ENCODE assay signal across 9 cellular contexts in genomic region chr7:47669178-47669878, GRCh38.
DNase-seq lines count a peak whose midpoint lies in the region; ATAC-seq and TF ChIP-seq lines count a peak whose summit lies in the region.
"Had no signal": no experiment of that assay in that cellular context is flagged by ENCODE, and none has a peak within 500 bp of the region (broad histone marks: within the 10 kb centered on the region; RNA-seq: fewer than 3 reads in every experiment).

No MANE protein-coding gene starts in this region.

- H3K27me3 Mint-ChIP-seq in activated CD4-positive, alpha-beta T cell treated with anti-CD3 and anti-CD28 coated beads for 36 hours, result no peaks in the 10 kb centered on the region

- H3K18ac ChIP-seq in mesendoderm (ENCODE audit: low read length), result no peak overlapping the region

- H3K36me3 Mint-ChIP-seq in activated CD4-positive, alpha-beta T cell treated with anti-CD3 and anti-CD28 coated beads for 36 hours (ENCODE audit: low read depth), result no peaks in the 10 kb centered on the region
- H3K36me3 Mint-ChIP-seq: CD8-positive, alpha-beta T cell had no signal

- no peaks in the 10 kb centered on the region for H3K4me1 ChIP-seq in colonic mucosa
- peaks cover 2% of the 10 kb centered on the region for H3K4me1 ChIP-seq in mesendoderm (ENCODE audit: control insufficient read depth, low read depth, low read length)

- no peaks in the 10 kb centered on the region for H3K27me3 ChIP-seq in colonic mucosa
- H3K27me3 ChIP-seq in mesendoderm (ENCODE audit: insufficient read depth, low read length, poor library complexity), result no peaks in the 10 kb centered on the region

- no peak overlapping the region for H4K5ac ChIP-seq in mesendoderm (ENCODE audit: low read length)

- H3K36me3 ChIP-seq in colonic mucosa (no peaks in the 10 kb centered on the region), mesendoderm (ENCODE audit: control insufficient read depth, insufficient read depth, low read length) (no peaks in the 10 kb centered on the region)

- H2BK15ac ChIP-seq in mesendoderm (replicated peaks; ENCODE audit: low read depth), result no peak overlapping the region

- H3K79me1 ChIP-seq in mesendoderm (ENCODE audit: low read length), result no peaks in the 10 kb centered on the region

- WGBS in mesendoderm (ENCODE audit: extremely low coverage, insufficient coverage, low lambda C conversion rate), result no CpG with 5 or more reads among the region's 10 CpGs

- H3K4ac ChIP-seq in mesendoderm (ENCODE audit: low read depth, low read length), result no peak overlapping the region

- H3K79me2 ChIP-seq in mesendoderm (ENCODE audit: control insufficient read depth, insufficient read depth, low read length), result no peaks in the 10 kb centered on the region

- H2BK120ac ChIP-seq in mesendoderm (ENCODE audit: low read depth, low read length), result no peak overlapping the region

- intact Hi-C loops in activated CD4-positive, alpha-beta T cell treated with anti-CD3 and anti-CD28 coated beads for 36 hours (cut with DNase I, micrococcal nuclease), result no loop called here
- intact Hi-C loops in colonic mucosa (cut with DNase I), result no loop called here

- no peak overlapping the region for H3K23ac ChIP-seq in mesendoderm (ENCODE audit: low read length)

- no peak for TF ChIP-seq CTCF in colonic mucosa (IDR thresholded peaks at IDR 0.05)

- H3K4me1 Mint-ChIP-seq in activated CD4-positive, alpha-beta T cell treated with anti-CD3 and anti-CD28 coated beads for 36 hours, result no peaks in the 10 kb centered on the region

- no peaks in the 10 kb centered on the region for H3K9me3 Mint-ChIP-seq in activated CD4-positive, alpha-beta T cell treated with anti-CD3 and anti-CD28 coated beads for 36 hours (ENCODE audit: low read depth)
- H3K9me3 Mint-ChIP-seq: CD8-positive, alpha-beta T cell had no signal

- CTCF ChIA-PET in activated CD4-positive, alpha-beta T cell treated with anti-CD3 and anti-CD28 coated beads for 36 hours (lab: Charles Lee), result interaction anchor here (0.6 kb wide), 1 partner anchor 269 kb away, joined by 3 read pairs; no protein-coding TSS in a partner anchor

- H3K27ac ChIP-seq in colonic mucosa (peak overlapping the region; percentile 63), mesendoderm (ENCODE audit: low read depth, low read length) (no peak overlapping the region)

- no peak overlapping the region for H3K27ac Mint-ChIP-seq in activated CD4-positive, alpha-beta T cell treated with anti-CD3 and anti-CD28 coated beads for 36 hours
- H3K27ac Mint-ChIP-seq: CD8-positive, alpha-beta T cell had no signal

- H2BK5ac ChIP-seq in mesendoderm (ENCODE audit: low read length), result no peak overlapping the region

- no peak overlapping the region for H3K9ac ChIP-seq in colonic mucosa (ENCODE audit: low read depth in 2 of 2, low read length in 2 of 2)
- H3K9ac ChIP-seq in mesendoderm (ENCODE audit: low read length), result no peak overlapping the region

- H3K4me3 ChIP-seq in colonic mucosa (no peak overlapping the region), mesendoderm (ENCODE audit: low read length) (no peak overlapping the region)

- H3K4me3 Mint-ChIP-seq in activated CD4-positive, alpha-beta T cell treated with anti-CD3 and anti-CD28 coated beads for 36 hours, result no peak overlapping the region
- H3K4me3 Mint-ChIP-seq: CD8-positive, alpha-beta T cell had no signal

- no peaks in the 10 kb centered on the region for H3K9me3 ChIP-seq in colonic mucosa

- H2AK5ac ChIP-seq in mesendoderm (ENCODE audit: low read length), result no peak overlapping the region

- ATAC-seq in activated CD4-positive, alpha-beta T cell treated with anti-CD3 and anti-CD28 coated beads for 36 hours, result no peak
- peak; percentile 72 for ATAC-seq in HG02840 (IDR thresholded peaks at IDR 0.05; ENCODE audit: low FRiP score, unreplicated experiment)
- ATAC-seq: CD8-positive, alpha-beta T cell had no signal

- DNase-seq in activated CD4-positive, alpha-beta T cell treated with anti-CD3 and anti-CD28 coated beads for 36 hours, result peak; percentile 15
- no peak for DNase-seq in activated CD4-positive, alpha-beta T cell treated with anti-CD3 and anti-CD28 coated beads for 4 hours
- peak; percentile 11 for DNase-seq in NCI-H345 treated with DMSO at 0.1 percent for 48 hours (lab: John Stamatoyannopoulos, UW; ENCODE audit: unreplicated experiment)
- DNase-seq in colonic mucosa, result peak; percentile 64
- peak; percentile 40 for DNase-seq in mesendoderm
- no peak for DNase-seq in NCI-H82 treated with DMSO at 0.1 percent for 48 hours (lab: John Stamatoyannopoulos, UW; ENCODE audit: unreplicated experiment)
- DNase-seq in activated T-cell treated with anti-CD3 and anti-CD28 coated beads for 4 hours, result no peak

- POLR2A ChIA-PET in activated CD4-positive, alpha-beta T cell treated with anti-CD3 and anti-CD28 coated beads for 36 hours (lab: Charles Lee), result no interaction called here

- H3K4me2 ChIP-seq in mesendoderm (ENCODE audit: low read length), result no peak overlapping the region

- H4K8ac ChIP-seq in mesendoderm (ENCODE audit: low read depth, low read length), result no peak overlapping the region

- no peak overlapping the region for H3K56ac ChIP-seq in mesendoderm (ENCODE audit: low read length)

Comparison
In these comparisons a context has a peak if more than half of its experiments do, and no peak if none do; other contexts are left out.
1. DNase-seq: peak in activated CD4-positive, alpha-beta T cell treated with anti-CD3 and anti-CD28 coated beads for 36 hours (single experiment), NCI-H345 treated with DMSO at 0.1 percent for 48 hours (single experiment), colonic mucosa (single experiment) and mesendoderm (single experiment); none in activated CD4-positive, alpha-beta T cell treated with anti-CD3 and anti-CD28 coated beads for 4 hours (0 of 2), NCI-H82 treated with DMSO at 0.1 percent for 48 hours (single experiment) and activated T-cell treated with anti-CD3 and anti-CD28 coated beads for 4 hours (single experiment).